ENCODE assay signal across 12 cellular contexts in the genomic region with DNA sequence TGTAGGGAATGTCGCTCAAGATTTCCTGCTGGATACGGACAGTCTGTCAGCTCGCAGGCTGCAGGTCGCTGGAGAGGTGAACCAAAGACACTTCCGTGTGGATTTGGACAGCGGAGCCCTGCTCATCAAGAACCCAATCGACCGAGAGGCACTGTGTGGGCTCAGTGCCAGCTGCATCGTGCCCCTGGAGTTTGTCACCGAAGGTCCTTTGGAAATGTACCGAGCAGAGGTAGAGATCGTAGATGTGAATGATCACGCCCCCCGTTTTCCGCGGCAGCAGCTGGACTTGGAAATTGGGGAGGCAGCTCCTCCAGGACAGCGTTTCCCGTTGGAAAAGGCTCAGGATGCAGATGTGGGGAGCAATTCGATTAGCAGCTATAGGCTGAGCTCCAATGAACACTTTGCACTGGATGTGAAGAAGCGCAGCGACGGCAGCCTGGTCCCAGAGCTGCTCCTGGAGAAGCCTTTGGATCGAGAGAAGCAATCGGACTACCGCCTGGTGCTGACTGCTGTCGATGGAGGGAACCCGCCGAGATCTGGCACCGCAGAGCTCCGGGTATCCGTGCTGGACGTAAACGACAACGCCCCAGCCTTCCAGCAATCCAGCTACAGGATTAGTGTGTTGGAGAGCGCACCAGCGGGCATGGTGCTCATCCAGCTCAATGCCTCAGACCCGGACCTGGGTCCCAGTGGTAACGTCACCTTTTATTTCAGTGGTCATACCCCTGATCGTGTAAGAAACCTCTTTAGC. TPM values are rescaled to one million over a fixed set of nuclear protein-coding genes. Genes with fewer than 3 reads are reported as not detected.
DNase-seq lines count a peak whose midpoint lies in the region; ATAC-seq, FAIRE-seq and TF ChIP-seq lines count a peak whose summit lies in the region.
"Had no signal": no experiment of that assay in that cellular context is flagged by ENCODE, and none has a peak within 500 bp of the region (broad histone marks: within the 10 kb centered on the region; RNA-seq: fewer than 3 reads in every experiment).

No MANE protein-coding gene starts in this region.

- no peaks in the 10 kb centered on the region for H3K36me3 Mint-ChIP-seq in activated T-cell treated with anti-CD3 and anti-CD28 coated beads, Interleukin-2, amount 50 U/mL, for 24 hours (ENCODE audit: low read depth)
- H3K36me3 Mint-ChIP-seq: natural killer cell had no signal

- no peaks in the 10 kb centered on the region for H4K20me1 ChIP-seq in keratinocyte (ENCODE audit: control insufficient read depth, extremely low read depth, insufficient read depth, low read length)

- H3K27ac Mint-ChIP-seq in activated T-cell treated with anti-CD3 and anti-CD28 coated beads, Interleukin-2, amount 50 U/mL, for 24 hours = no peak overlapping the region
- H3K27ac Mint-ChIP-seq: natural killer cell had no signal

- H3K9me3 Mint-ChIP-seq in activated T-cell treated with anti-CD3 and anti-CD28 coated beads, Interleukin-2, amount 50 U/mL, for 24 hours = no peaks in the 10 kb centered on the region
- H3K9me3 Mint-ChIP-seq: central memory CD8-positive, alpha-beta T cell; natural killer cell had no signal

- H3K9me3 ChIP-seq in keratinocyte (ENCODE audit: control insufficient read depth, low read depth, low read length) (no peaks in the 10 kb centered on the region), stomach smooth muscle (ENCODE audit: control insufficient read depth in 2 of 2, low read length in 2 of 2) (no peaks in the 10 kb centered on the region), uterus (no peaks in the 10 kb centered on the region)

- no peak for TF ChIP-seq CTCF in astrocyte of the spinal cord (IDR thresholded peaks at IDR 0.05; ENCODE audit: low read depth, low read length)
- no peak for TF ChIP-seq CTCF in keratinocyte (optimal IDR thresholded peaks at IDR 0.05 in 1 of 3, IDR thresholded peaks at IDR 0.05 in 1 of 3, conservative IDR thresholded peaks at IDR 0.05 in 1 of 3; ENCODE audit: extremely low read depth in 1 of 3, insufficient read depth in 2 of 3, low read length in 3 of 3)
- TF ChIP-seq CTCF in uterus (IDR thresholded peaks at IDR 0.05) = no peak

- no peaks in the 10 kb centered on the region for H3K79me2 ChIP-seq in keratinocyte (ENCODE audit: control insufficient read depth, insufficient read depth, low read length)

- intact Hi-C loops in uterus (cut with DNase I; ENCODE audit: low total_unique reads) = no loop called here

- peaks cover 21% of the 10 kb centered on the region for H3K4me1 ChIP-seq in keratinocyte (ENCODE audit: control insufficient read depth, extremely low read depth, insufficient read depth, low read length)
- peaks cover 42% of the 10 kb centered on the region for H3K4me1 ChIP-seq in stomach smooth muscle (ENCODE audit: control insufficient read depth, insufficient read depth, low read length)
- H3K4me1 ChIP-seq in uterus = peaks cover 0 to 4% of the 10 kb centered on the region in 2 donors

- H2AFZ ChIP-seq in keratinocyte (ENCODE audit: control insufficient read depth, low read length) = no peak overlapping the region

- peak overlapping the region; percentile 58 for H3K4me3 Mint-ChIP-seq in activated T-cell treated with anti-CD3 and anti-CD28 coated beads, Interleukin-2, amount 50 U/mL, for 24 hours
- H3K4me3 Mint-ChIP-seq: natural killer cell had no signal

- in situ Hi-C loops in astrocyte of the spinal cord (cut with HindIII; ENCODE audit: low sequenced_read_pairs) = no loop called here

- H3K9ac ChIP-seq in keratinocyte (ENCODE audit: control insufficient read depth, extremely low read depth, insufficient read depth, low read length) = no peak overlapping the region
- H3K9ac ChIP-seq in stomach smooth muscle (ENCODE audit: low read length in 2 of 2) = peak overlapping the region; percentile 35 to 47

- H3K27ac ChIP-seq in keratinocyte (ENCODE audit: control insufficient read depth, insufficient read depth, low read length) (no peak overlapping the region), stomach smooth muscle (ENCODE audit: low read length) (no peak overlapping the region), uterus (no peak overlapping the region)
- H3K27ac ChIP-seq: C4-2B had no signal

- H3K36me3 ChIP-seq in keratinocyte (ENCODE audit: control insufficient read depth in 2 of 2, extremely low read depth in 1 of 2, insufficient read depth in 2 of 2, low read length in 2 of 2) = peaks cover 0 to 3% of the 10 kb centered on the region in 2 experiments
- H3K36me3 ChIP-seq in stomach smooth muscle (ENCODE audit: control insufficient read depth in 2 of 2, insufficient read depth in 2 of 2, low read length in 2 of 2) = peaks cover 8 to 13% of the 10 kb centered on the region in 2 donors
- H3K36me3 ChIP-seq in uterus = no peaks in the 10 kb centered on the region

- no peak for TF ChIP-seq POLR2A in uterus (IDR thresholded peaks at IDR 0.05)

- ATAC-seq in GM21447 (IDR thresholded peaks at IDR 0.05; ENCODE audit: unreplicated experiment) = no peak
- ATAC-seq: natural killer cell had no signal

- H3K4me2 ChIP-seq in keratinocyte (ENCODE audit: control insufficient read depth, extremely low read depth, insufficient read depth, low read depth, low read length) = peak overlapping the region; percentile 69

- no peak for DNase-seq in activated T-cell treated with anti-CD3 and anti-CD28 coated beads, Interleukin-2, amount 50 U/mL, for 24 hours
- no peak for DNase-seq in activated T-cell treated with anti-CD3 and anti-CD28 coated beads, Interleukin-2, amount 50 U/mL, for 1 hour
- no peak for DNase-seq in astrocyte of the spinal cord (ENCODE audit: low read depth, low spot score)
- DNase-seq in keratinocyte (ENCODE audit: low read depth, low spot score) = no peak
- DNase-seq in uterus = no peak
- no peak for DNase-seq in NOMO-1 treated with DMSO at 0.1 percent for 48 hours (lab: John Stamatoyannopoulos, UW; ENCODE audit: unreplicated experiment)
- DNase-seq: natural killer cell, NCI-H187 treated with DMSO at 0.1 percent for 48 hours had no signal

- H3K27me3 Mint-ChIP-seq in activated T-cell treated with anti-CD3 and anti-CD28 coated beads, Interleukin-2, amount 50 U/mL, for 24 hours = peaks cover 96% of the 10 kb centered on the region

- H3K27me3 ChIP-seq in keratinocyte (ENCODE audit: control insufficient read depth, extremely low read depth, insufficient read depth, low read length) (no peaks in the 10 kb centered on the region), stomach smooth muscle (ENCODE audit: control insufficient read depth in 1 of 2, insufficient read depth in 2 of 2, low read length in 2 of 2) (no peaks in the 10 kb centered on the region), uterus (no peaks in the 10 kb centered on the region)

- no peak for FAIRE-seq in keratinocyte (lab: Jason Lieb, UNC)

- dilution Hi-C loops in keratinocyte (cut with MboI; ENCODE audit: extremely low pct_ligation_motif_present, low sequenced_read_pairs) = no loop called here

- peaks cover 11% of the 10 kb centered on the region for H3K4me1 Mint-ChIP-seq in activated T-cell treated with anti-CD3 and anti-CD28 coated beads, Interleukin-2, amount 50 U/mL, for 24 hours (ENCODE audit: low read depth)

- no peaks in the 10 kb centered on the region for H3K9me1 ChIP-seq in keratinocyte (ENCODE audit: control insufficient read depth, extremely low read depth, insufficient read depth, low read length)

- H3K4me3 ChIP-seq in astrocyte of the spinal cord (ENCODE audit: low read depth, low read length) = peak overlapping the region; percentile 27
- peak overlapping the region in 1 of 3 experiments; percentile 34 for H3K4me3 ChIP-seq in keratinocyte (ENCODE audit: control insufficient read depth in 2 of 3, extremely low read depth in 1 of 3, insufficient read depth in 2 of 3, low read depth in 1 of 3, low read length in 3 of 3)
- H3K4me3 ChIP-seq in stomach smooth muscle (ENCODE audit: low read length in 2 of 2) = peak overlapping the region; percentile 63 to 72
- H3K4me3 ChIP-seq in uterus = peak overlapping the region in 1 of 2 donors; percentile 36

RNA-seq across cellular contexts. Expression of a gene that starts 0.7 kb away (rescaled TPM):
- 0.12 to 0.15 TPM (median 0.13 TPM) in 3 replicates for polyA plus RNA-seq in keratinocyte
- not detected for polyA plus RNA-seq in keratinocyte (2011; ENCODE audit: low read depth)
- polyA plus RNA-seq in keratinocyte (2011; cell fraction: cytosol; rRNA removed) = 0.10 TPM in 1 of 2 replicates, not detected in the other
- 0.65 and 0.96 TPM in 2 replicates for polyA plus RNA-seq in keratinocyte (2011; cell fraction: nucleus; rRNA removed)
- polyA plus RNA-seq in keratinocyte (2012; ENCODE audit: low replicate concordance) = 0.15 and 0.37 TPM in 2 replicates
- polyA minus RNA-seq in keratinocyte = 1.8 to 3.7 TPM (median 2.6 TPM) in 3 replicates
- polyA minus RNA-seq in keratinocyte (2011; cell fraction: cytosol; rRNA and poly(A)+ RNA removed) = not detected
- polyA minus RNA-seq in keratinocyte (2011; cell fraction: nucleus; rRNA and poly(A)+ RNA removed) = 1.4 and 3.3 TPM in 2 replicates
- 1 to 10 TPM; 2.9 to 8.0 (median 6.7) TPM for total RNA-seq in uterus

RNA-seq across cellular contexts. Expression of a gene that starts 3.4 kb away (rescaled TPM):
- 0.77 to 1.6 TPM (median 1.5 TPM) in 3 replicates for polyA plus RNA-seq in keratinocyte
- 0.12 TPM for polyA plus RNA-seq in keratinocyte (2011; ENCODE audit: low read depth)
- 0.09 and 0.13 TPM in 2 replicates for polyA plus RNA-seq in keratinocyte (2011; cell fraction: cytosol; rRNA removed)
- 2.5 and 2.7 TPM in 2 replicates for polyA plus RNA-seq in keratinocyte (2011; cell fraction: nucleus; rRNA removed)
- 0.39 and 1.6 TPM in 2 replicates for polyA plus RNA-seq in keratinocyte (2012; ENCODE audit: low replicate concordance)
- polyA minus RNA-seq in keratinocyte = 4.0 to 6.2 TPM (median 5.4 TPM) in 3 replicates
- polyA minus RNA-seq in keratinocyte (2011; cell fraction: cytosol; rRNA and poly(A)+ RNA removed) = 1.3 TPM
- polyA minus RNA-seq in keratinocyte (2011; cell fraction: nucleus; rRNA and poly(A)+ RNA removed) = 6.4 and 7.8 TPM in 2 replicates
- total RNA-seq in uterus = 1 to 10 TPM in 3 of 4 donors, under 1 TPM in 1; under 0.01 to 7.5 (median 3.4) TPM

RNA-seq across cellular contexts. Expression of a gene that starts 9.7 kb away (rescaled TPM):
- polyA plus RNA-seq in keratinocyte = 9.8 to 45.1 TPM (median 15.2 TPM) in 3 replicates
- 13.6 TPM for polyA plus RNA-seq in keratinocyte (2011; ENCODE audit: low read depth)
- polyA plus RNA-seq in keratinocyte (2011; cell fraction: cytosol; rRNA removed) = 14.4 TPM in 2 replicates
- polyA plus RNA-seq in keratinocyte (2011; cell fraction: nucleus; rRNA removed) = 61.1 and 61.9 TPM in 2 replicates
- polyA plus RNA-seq in keratinocyte (2012; ENCODE audit: low replicate concordance) = 54.2 and 60.9 TPM in 2 replicates
- 13.3 to 68.5 TPM (median 17.7 TPM) in 3 replicates for polyA minus RNA-seq in keratinocyte
- 22.8 TPM for polyA minus RNA-seq in keratinocyte (2011; cell fraction: cytosol; rRNA and poly(A)+ RNA removed)
- 59.0 and 78.7 TPM in 2 replicates for polyA minus RNA-seq in keratinocyte (2011; cell fraction: nucleus; rRNA and poly(A)+ RNA removed)
- total RNA-seq in uterus = 100 to 1,000 TPM in 3 of 4 donors, 10 to 100 TPM in 1; 25.9 to 146 (median 123) TPM

RNA-seq across cellular contexts. Expression of a gene that starts 55.2 kb away (rescaled TPM):
- 0.69 to 1.9 TPM (median 1.0 TPM) in 3 replicates for polyA plus RNA-seq in keratinocyte
- polyA plus RNA-seq in keratinocyte (2011; ENCODE audit: low read depth) = 1.9 TPM
- 0.43 and 0.55 TPM in 2 replicates for polyA plus RNA-seq in keratinocyte (2011; cell fraction: cytosol; rRNA removed)
- polyA plus RNA-seq in keratinocyte (2011; cell fraction: nucleus; rRNA removed) = 2.9 and 4.3 TPM in 2 replicates
- 1.3 and 2.5 TPM in 2 replicates for polyA plus RNA-seq in keratinocyte (2012; ENCODE audit: low replicate concordance)
- 2.2 to 3.3 TPM (median 2.8 TPM) in 3 replicates for polyA minus RNA-seq in keratinocyte
- 1.3 TPM for polyA minus RNA-seq in keratinocyte (2011; cell fraction: cytosol; rRNA and poly(A)+ RNA removed)
- polyA minus RNA-seq in keratinocyte (2011; cell fraction: nucleus; rRNA and poly(A)+ RNA removed) = 6.3 and 9.2 TPM in 2 replicates
- 10 to 100 TPM in 3 of 4 donors, 1 to 10 TPM in 1; 2.9 to 22.0 (median 14.5) TPM for total RNA-seq in uterus
